1 cellular context compared by ENCODE assay signal in the genomic region with DNA sequence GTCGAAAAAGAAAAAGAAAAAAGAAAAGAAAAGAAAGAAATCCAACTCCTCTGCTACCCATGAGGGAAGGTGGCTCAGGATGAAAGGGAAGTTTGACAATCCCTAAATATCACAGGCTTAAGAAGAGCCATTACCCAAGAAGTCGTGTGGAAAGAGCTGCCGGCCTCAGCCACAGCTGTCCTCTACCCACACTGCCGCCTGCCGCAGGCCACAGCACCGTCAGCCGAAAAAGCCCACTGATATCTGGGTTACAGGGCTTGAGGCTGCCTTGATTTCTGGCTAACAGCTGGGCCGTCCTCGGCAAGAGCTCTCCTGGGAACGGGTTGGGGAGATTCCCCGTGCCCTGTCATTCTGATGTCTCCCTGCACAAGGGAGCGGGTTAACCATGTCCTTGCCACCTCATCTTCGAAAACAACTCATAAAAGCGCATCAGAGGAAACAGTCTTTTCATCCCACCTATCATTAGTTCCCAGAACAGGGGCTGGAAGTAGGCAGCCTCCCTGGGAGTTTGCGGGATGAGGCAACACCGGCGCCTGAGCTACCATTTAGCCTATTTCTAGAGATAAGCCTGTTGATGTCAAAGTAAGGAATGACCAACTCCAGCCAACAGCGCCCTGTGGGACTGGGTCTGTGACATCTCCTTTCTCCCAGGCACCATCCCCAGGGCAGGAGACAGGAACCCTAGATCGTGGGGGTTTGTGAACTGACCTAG.
TF ChIP-seq lines count a peak whose summit lies in the region.

No MANE protein-coding gene starts in this region.

TF ChIP-seq in GM23338, 12 proteins besides CTCF, POLR2A, EP300 and RAD21:
- TF ChIP-seq EZH2 (IDR thresholded peaks at IDR 0.05; ENCODE audit: low read depth, unreplicated experiment) (no peak), ZNF331 (CRISPR knock-in tag; IDR thresholded peaks at IDR 0.05; ENCODE audit: low read depth) (no peak), STAT1 (IDR thresholded peaks at IDR 0.05; ENCODE audit: unreplicated experiment) (no peak), ETS1 (IDR thresholded peaks at IDR 0.05) (no peak)
TF ChIP-seq in GM23338: peak in this region for 0.
